ENCODE assay signal across 8 cellular contexts in the genomic region with DNA sequence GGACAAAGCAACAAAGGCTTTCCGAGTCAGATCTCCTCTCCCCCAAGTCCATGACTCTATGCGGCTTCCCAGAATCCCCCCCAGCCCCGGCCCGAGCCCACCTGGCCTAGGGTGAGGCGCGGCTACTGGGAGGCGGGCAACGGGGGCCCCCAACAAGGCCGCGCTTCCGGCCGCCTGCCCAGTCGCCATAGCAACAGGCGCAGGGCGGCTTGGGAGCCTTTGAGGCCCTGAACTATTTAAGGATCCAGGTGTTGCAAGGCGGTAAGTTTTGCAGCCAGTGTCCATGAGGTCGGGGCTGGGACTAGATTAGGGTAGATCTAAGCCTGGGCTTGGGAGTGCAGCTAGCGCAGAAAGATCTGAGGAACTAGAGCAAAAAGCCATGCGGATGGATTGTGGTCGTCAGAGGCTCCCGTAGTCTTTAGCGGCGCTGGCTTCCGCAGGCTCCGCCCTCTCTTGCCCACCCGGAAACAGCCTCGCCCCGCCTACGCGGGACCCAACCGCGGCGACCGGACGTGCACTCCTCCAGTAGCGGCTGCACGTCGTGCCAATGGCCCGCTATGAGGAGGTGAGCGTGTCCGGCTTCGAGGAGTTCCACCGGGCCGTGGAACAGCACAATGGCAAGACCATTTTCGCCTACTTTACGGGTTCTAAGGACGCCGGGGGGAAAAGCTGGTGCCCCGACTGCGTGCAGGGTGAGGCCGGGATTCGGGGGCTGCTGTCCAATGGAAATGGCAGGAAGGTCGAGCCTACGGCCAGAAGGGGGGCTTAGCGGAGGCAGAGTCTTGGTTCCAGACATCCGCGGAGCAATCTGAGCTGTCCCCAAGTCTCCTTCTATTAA. TPM values are rescaled to one million over a fixed set of nuclear protein-coding genes. Genes with fewer than 3 reads are reported as not detected.
DNase-seq lines count a peak whose midpoint lies in the region; ATAC-seq, FAIRE-seq and TF ChIP-seq lines count a peak whose summit lies in the region.

TSS of gene KIAA0753 (minus strand) at position 176 of the 838 bp plus-strand sequence. CDS start 5,608 bp downstream, outside the sequence.
TSS of gene TXNDC17 (plus strand) at position 525 of the 838 bp plus-strand sequence. CDS start at position 548, 23 bp downstream.

- no peaks in the 10 kb centered on the region for H3K9me3 ChIP-seq in T-helper 17 cell (ENCODE audit: control insufficient read depth, low read length, poor library complexity, severe bottlenecking)

- FAIRE-seq in urothelium cell line (lab: Jason Lieb, UNC): peak; percentile 27

- peaks cover 47% of the 10 kb centered on the region for H3K4me1 Mint-ChIP-seq in T-helper 17 cell

- in situ Hi-C loops in GM13977 (cut with MboI; ENCODE audit: low pct_unique_long_range_greater_than_20kb, low sequenced_read_pairs, unreplicated experiment): no loop called here

- intact Hi-C loops in left ventricle myocardium superior (cut with micrococcal nuclease): no loop called here

- peak within 1 kb of the TSS; percentile 95 for H3K27ac Mint-ChIP-seq in T-helper 17 cell

- H3K36me3 Mint-ChIP-seq in T-helper 17 cell (ENCODE audit: low read depth): no peaks in the 10 kb centered on the region

- DNase-seq in GM13977 (ENCODE audit: low spot score) (peak; percentile 89), NCI-H1694 (lab: John Stamatoyannopoulos, UW) (peak; percentile 64), T-helper 17 cell (peak; percentile 77 to 78 (median 78)), amygdala (lab: John Stamatoyannopoulos, UW) (peak; percentile 28 to 94 (median 83)), left ventricle myocardium superior (peak; percentile 96), pulmonary artery endothelial cell (ENCODE audit: low read depth, low spot score) (peak; percentile 74), urothelium cell line (ENCODE audit: low spot score) (peak; percentile 90)

- ATAC-seq in HG02852 (IDR thresholded peaks at IDR 0.05; ENCODE audit: unreplicated experiment): peak; percentile 88
- ATAC-seq in T-helper 17 cell: peak; percentile 88
- ATAC-seq in left ventricle myocardium superior: peak; percentile 98

- H3K27me3 Mint-ChIP-seq in T-helper 17 cell: no peaks in the 10 kb centered on the region

- no peak for TF ChIP-seq CTCF in GM13977 (IDR thresholded peaks at IDR 0.05; ENCODE audit: extremely low read depth, insufficient read depth, missing control alignments)

- peak within 1 kb of the TSS; percentile 94 for H3K4me3 Mint-ChIP-seq in T-helper 17 cell

RNA-seq across cellular contexts. Expression of gene KIAA0753, which starts in this region (rescaled TPM):
- total RNA-seq in T-helper 17 cell (10 to 100 TPM; 10.8 to 12.1 TPM), left ventricle myocardium superior (4.5 TPM), pulmonary artery endothelial cell (8.9 and 9.3 TPM in 2 replicates)

RNA-seq across cellular contexts. Expression of gene TXNDC17, which starts in this region (rescaled TPM):
- 10 to 100 TPM; 10.8 to 16.9 TPM for total RNA-seq in T-helper 17 cell
- 47.2 TPM for total RNA-seq in left ventricle myocardium superior
- total RNA-seq in pulmonary artery endothelial cell: 94.6 and 100 TPM in 2 replicates

Comparison
In these comparisons a context has a peak if more than half of its experiments do, and no peak if none do; other contexts are left out.
1. Peak in every context shown above with its lines: DNase-seq and ATAC-seq.